ENCODE assay signal across 23 cellular contexts in the genomic region with DNA sequence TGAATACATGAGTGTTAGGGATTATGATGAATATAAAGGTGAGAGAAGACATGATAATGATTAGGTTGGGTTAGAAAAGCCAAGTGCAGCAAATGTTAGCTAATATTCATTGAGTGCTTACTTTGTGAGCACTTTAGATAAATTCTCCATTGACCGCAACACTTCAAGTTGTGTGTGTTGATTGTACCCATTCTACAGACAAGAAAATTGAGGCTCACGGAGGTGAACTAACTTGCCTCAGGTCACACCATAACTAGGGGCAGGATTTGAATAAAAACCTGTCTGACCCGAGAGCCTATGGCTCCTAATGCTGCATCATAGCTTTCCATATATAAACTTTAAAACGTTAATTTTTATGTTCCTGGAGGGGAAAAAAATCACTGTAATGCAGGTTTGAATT. TPM values are rescaled to one million over a fixed set of nuclear protein-coding genes. Genes with fewer than 3 reads are reported as not detected.
"Had no signal": no experiment of that assay in that cellular context is flagged by ENCODE, and none has a peak within 500 bp of the region (broad histone marks: within the 10 kb centered on the region; RNA-seq: fewer than 3 reads in every experiment).

No MANE protein-coding gene starts in this region.

- H3K27ac Mint-ChIP-seq: activated CD8-positive, alpha-beta T cell treated with anti-CD3 and anti-CD28 coated beads, Interleukin-2, amount 10 ng/mL, durations not matched to agents 7 days and 5 days; activated naive CD4-positive, alpha-beta T cell treated with anti-CD3 and anti-CD28 coated beads for 36 hours; activated naive CD4-positive, alpha-beta T cell treated with anti-CD3 and anti-CD28 coated beads, Interleukin-2, amount 50 U/mL, for 72 hours; activated T-helper 1 cell treated with anti-CD3 and anti-CD28 coated beads, Interleukin-12 subunit alpha, Interleukin-12 subunit beta, Interleukin-2, Interleukin-4 antibody, amounts not matched to agents 30 ng/mL and 10 ng/mL and 1 ng/mL, durations not matched to agents 14 hours and 24 hours and 36 hours had no signal

- ATAC-seq: activated CD8-positive, alpha-beta T cell treated with anti-CD3 and anti-CD28 coated beads, Interleukin-2, amount 10 ng/mL, durations not matched to agents 7 days and 5 days; activated naive CD4-positive, alpha-beta T cell treated with anti-CD3 and anti-CD28 coated beads, Interleukin-2, amount 50 U/mL, for 72 hours; activated T-cell treated with anti-CD3 and anti-CD28 coated beads, Interleukin-2, amount 50 U/mL, for 4 hours had no signal

- DNase-seq: activated CD4-positive, alpha-beta T cell treated with anti-CD3 and anti-CD28 coated beads for 1 hour; activated CD4-positive, alpha-beta T cell treated with anti-CD3 and anti-CD28 coated beads for 48 hours; activated CD4-positive, alpha-beta T cell treated with anti-CD3 and anti-CD28 coated beads, Interleukin-2, amount 50 U/mL, for 4 hours; activated CD4-positive, CD25-positive, alpha-beta regulatory T cell; activated CD8-positive, alpha-beta T cell treated with anti-CD3 and anti-CD28 coated beads, Interleukin-2, amount 10 ng/mL, durations not matched to agents 7 days and 5 days; activated gamma-delta T cell treated with Interleukin-2 at 50 U/mL for 16 hours; activated naive CD4-positive, alpha-beta T cell treated with anti-CD3 and anti-CD28 coated beads for 36 hours; activated T-cell treated with anti-CD3 and anti-CD28 coated beads, Interleukin-2, amount 50 U/mL, for 4 hours; adrenal gland; brain microvascular endothelial cell; central memory CD4-positive, alpha-beta T cell; NCI-H1436 treated with DMSO at 0.1 percent for 48 hours; NCI-H524 treated with DMSO at 0.1 percent for 48 hours; SJCRH30; T1000; WERI-Rb-1 had no signal

- H3K9ac ChIP-seq: KMS-11 had no signal

- H3K36me3 ChIP-seq: adrenal gland, brain microvascular endothelial cell, SJCRH30, WERI-Rb-1 had no signal

- H3K4me3 ChIP-seq: adrenal gland, SJCRH30, SK-N-MC had no signal

- H3K4me3 Mint-ChIP-seq: activated CD8-positive, alpha-beta T cell treated with anti-CD3 and anti-CD28 coated beads, Interleukin-2, amount 10 ng/mL, durations not matched to agents 7 days and 5 days; activated naive CD4-positive, alpha-beta T cell treated with anti-CD3 and anti-CD28 coated beads for 36 hours; activated T-cell treated with anti-CD3 and anti-CD28 coated beads, Interleukin-2, amount 50 U/mL, for 4 hours; activated T-helper 1 cell treated with anti-CD3 and anti-CD28 coated beads, Interleukin-12 subunit alpha, Interleukin-12 subunit beta, Interleukin-2, Interleukin-4 antibody, amounts not matched to agents 30 ng/mL and 10 ng/mL and 1 ng/mL, durations not matched to agents 14 hours and 24 hours and 36 hours had no signal

- H3K27ac ChIP-seq: adrenal gland, brain microvascular endothelial cell, KMS-11, SJCRH30, SK-N-MC, WERI-Rb-1 had no signal

- H3K4me2 ChIP-seq: KMS-11 had no signal

- H3K4me1 ChIP-seq: adrenal gland, SJCRH30 had no signal

- H3K36me3 Mint-ChIP-seq: activated naive CD4-positive, alpha-beta T cell treated with anti-CD3 and anti-CD28 coated beads, Interleukin-2, amount 50 U/mL, for 72 hours had no signal

- H3K9me3 Mint-ChIP-seq: activated naive CD4-positive, alpha-beta T cell treated with anti-CD3 and anti-CD28 coated beads for 36 hours; activated naive CD4-positive, alpha-beta T cell treated with anti-CD3 and anti-CD28 coated beads, Interleukin-2, amount 50 U/mL, for 72 hours; activated T-cell treated with anti-CD3 and anti-CD28 coated beads, Interleukin-2, amount 50 U/mL, for 4 hours; activated T-helper 1 cell treated with anti-CD3 and anti-CD28 coated beads, Interleukin-12 subunit alpha, Interleukin-12 subunit beta, Interleukin-2, Interleukin-4 antibody, amounts not matched to agents 30 ng/mL and 10 ng/mL and 1 ng/mL, durations not matched to agents 14 hours and 24 hours and 36 hours had no signal

- H3K27me3 ChIP-seq: adrenal gland, brain microvascular endothelial cell had no signal

RNA-seq across cellular contexts. Expression of a gene that starts 15.2 kb away (rescaled TPM):
- total RNA-seq: activated naive CD4-positive, alpha-beta T cell treated with anti-CD3 and anti-CD28 coated beads for 36 hours; LHCN-M2; NCI-H460; RPMI7951; SJCRH30 had no signal
